In genomic region chr13:101190337-101190736, GRCh38 we compare ENCODE assay signal across 23 cellular contexts.
"Had no signal": no experiment of that assay in that cellular context is flagged by ENCODE, and none has a peak within 500 bp of the region (broad histone marks: within the 10 kb centered on the region; RNA-seq: fewer than 3 reads in every experiment).

No MANE protein-coding gene starts in this region.

- DNase-seq: activated CD4-positive, alpha-beta T cell treated with anti-CD3 and anti-CD28 coated beads for 48 hours; activated CD4-positive, alpha-beta T cell treated with anti-CD3 and anti-CD28 coated beads, Interleukin-2, amount 50 U/mL, for 4 hours; activated CD4-positive, CD25-positive, alpha-beta regulatory T cell treated with anti-CD3 and anti-CD28 coated beads, Interleukin-2, amount 50 U/mL, for 72 hours; activated CD8-positive, alpha-beta memory T cell treated with anti-CD3 and anti-CD28 coated beads, Interleukin-2, amount 50 U/mL, for 48 hours; activated CD8-positive, alpha-beta T cell treated with anti-CD3 and anti-CD28 coated beads, Interleukin-2, amount 10 ng/mL, durations not matched to agents 7 days and 5 days; activated naive CD4-positive, alpha-beta T cell treated with anti-CD3 and anti-CD28 coated beads, Interleukin-2, amount 50 U/mL, for 16 hours; activated naive CD8-positive, alpha-beta T cell treated with anti-CD3 and anti-CD28 coated beads, Interleukin-2, amount 10 ng/mL, durations not matched to agents 7 days and 5 days; activated T-cell treated with anti-CD3 and anti-CD28 coated beads, Interleukin-2, amount 50 U/mL, for 1 hour; amniotic stem cell; NCI-H1092 treated with DMSO at 0.1 percent for 48 hours; NCI-H1417 treated with DMSO at 0.1 percent for 48 hours; NCI-H1694 treated with DMSO at 0.1 percent for 48 hours; NCI-H2029 treated with DMSO at 0.1 percent for 48 hours; NCI-H446; NCI-H524; Peyer's patch; SHP77 treated with DMSO at 0.1 percent for 48 hours had no signal

- H3K4me3 ChIP-seq: Peyer's patch had no signal

- H3K4me1 ChIP-seq: Peyer's patch had no signal

- H3K4me1 Mint-ChIP-seq: activated naive CD8-positive, alpha-beta T cell treated with anti-CD3 and anti-CD28 coated beads, Interleukin-2, amount 10 ng/mL, durations not matched to agents 7 days and 5 days; WTC11 had no signal

- H3K36me3 Mint-ChIP-seq: activated naive CD8-positive, alpha-beta T cell treated with anti-CD3 and anti-CD28 coated beads, Interleukin-2, amount 10 ng/mL, durations not matched to agents 7 days and 5 days; brain; WTC11 had no signal

- H3K27ac ChIP-seq: KMS-11, Peyer's patch, RWPE1 had no signal

- H3K27ac Mint-ChIP-seq: activated CD8-positive, alpha-beta T cell treated with anti-CD3 and anti-CD28 coated beads, Interleukin-2, amount 10 ng/mL, durations not matched to agents 7 days and 5 days; activated naive CD8-positive, alpha-beta T cell treated with anti-CD3 and anti-CD28 coated beads, Interleukin-2, amount 10 ng/mL, durations not matched to agents 7 days and 5 days; brain; T-helper 1 cell treated with Interleukin-12 subunit alpha and Interleukin-12 subunit beta and Interleukin-4 antibody, amounts not matched to agents 30 μg/mL and 1 μg/mL, for 36 hours; WTC11 had no signal

- H3K9me3 ChIP-seq: Peyer's patch had no signal

- H3K9me3 Mint-ChIP-seq: activated naive CD8-positive, alpha-beta T cell treated with anti-CD3 and anti-CD28 coated beads, Interleukin-2, amount 10 ng/mL, durations not matched to agents 7 days and 5 days; T-helper 1 cell treated with Interleukin-12 subunit alpha and Interleukin-12 subunit beta and Interleukin-4 antibody, amounts not matched to agents 30 μg/mL and 1 μg/mL, for 36 hours; WTC11 had no signal

- FAIRE-seq: astrocyte had no signal

- H3K4me2 ChIP-seq: KMS-11 had no signal

- H3K27me3 ChIP-seq: Peyer's patch had no signal

- H3K9ac ChIP-seq: KMS-11 had no signal

- ATAC-seq: activated CD8-positive, alpha-beta T cell treated with anti-CD3 and anti-CD28 coated beads, Interleukin-2, amount 10 ng/mL, durations not matched to agents 7 days and 5 days; WTC11 had no signal

- H3K27me3 Mint-ChIP-seq: activated naive CD8-positive, alpha-beta T cell treated with anti-CD3 and anti-CD28 coated beads, Interleukin-2, amount 10 ng/mL, durations not matched to agents 7 days and 5 days; brain had no signal

- H3K36me3 ChIP-seq: Peyer's patch had no signal

- H3K4me3 Mint-ChIP-seq: activated CD8-positive, alpha-beta T cell treated with anti-CD3 and anti-CD28 coated beads, Interleukin-2, amount 10 ng/mL, durations not matched to agents 7 days and 5 days; activated naive CD8-positive, alpha-beta T cell treated with anti-CD3 and anti-CD28 coated beads, Interleukin-2, amount 10 ng/mL, durations not matched to agents 7 days and 5 days; brain; T-helper 1 cell treated with Interleukin-12 subunit alpha and Interleukin-12 subunit beta and Interleukin-4 antibody, amounts not matched to agents 30 μg/mL and 1 μg/mL, for 36 hours; WTC11 had no signal
